8 cellular contexts compared by ENCODE assay signal in the genomic region with DNA sequence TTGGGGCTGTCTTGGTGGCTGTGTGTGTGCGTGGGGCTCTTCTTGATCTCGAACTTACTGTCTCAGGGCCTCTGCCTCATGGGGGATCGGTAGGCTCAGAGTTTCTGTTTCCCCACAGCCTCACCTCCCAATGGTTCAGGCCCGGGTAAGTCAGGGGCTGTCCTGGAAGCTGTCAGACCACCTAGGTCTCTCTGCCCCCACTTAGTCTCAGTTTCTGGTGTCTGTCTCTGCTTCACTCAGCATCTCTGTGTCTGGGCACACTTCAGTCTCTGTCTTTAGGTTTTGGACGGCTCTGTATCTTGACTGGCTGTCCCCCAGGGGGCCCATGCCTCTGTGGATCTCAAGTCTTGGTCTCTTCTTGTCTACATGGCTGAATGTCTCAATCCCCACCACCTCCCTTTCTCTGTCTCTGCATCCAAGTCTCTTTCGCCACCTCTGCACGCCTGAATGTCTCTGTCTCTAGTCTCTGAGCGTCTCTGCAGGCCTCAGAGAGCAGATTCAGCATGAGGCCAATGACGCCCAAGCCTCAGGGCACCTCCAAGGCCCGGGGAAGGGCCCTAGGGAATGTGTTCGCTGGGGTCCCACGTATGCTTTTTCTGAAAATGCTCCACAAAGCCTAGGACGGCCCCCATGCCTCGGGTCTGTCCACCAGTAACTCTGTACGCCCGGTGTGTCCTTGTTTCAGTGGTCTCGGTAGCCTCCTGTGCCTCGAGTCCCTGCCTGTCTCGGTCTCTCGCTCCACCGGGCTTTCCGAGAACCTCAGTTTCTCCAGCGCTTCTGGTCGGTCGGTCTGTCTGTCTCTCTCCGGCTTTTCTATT. TPM values are rescaled to one million over a fixed set of nuclear protein-coding genes. Genes with fewer than 3 reads are reported as not detected.
DNase-seq lines count a peak whose midpoint lies in the region; ATAC-seq and TF ChIP-seq lines count a peak whose summit lies in the region.

No MANE protein-coding gene starts in this region.

- H2AFZ ChIP-seq in OCI-LY3 (ENCODE audit: low read depth, low read length), result no peak overlapping the region

- no peaks in the 10 kb centered on the region for H3K27me3 ChIP-seq in OCI-LY3 (ENCODE audit: low read depth, low read length)

- H3K79me2 ChIP-seq in OCI-LY3 (ENCODE audit: low read length), result peaks cover 30% of the 10 kb centered on the region

- H3K9me3 ChIP-seq in OCI-LY3 (ENCODE audit: insufficient read depth, low read length), result no peaks in the 10 kb centered on the region

- no peaks in the 10 kb centered on the region for H4K20me1 ChIP-seq in OCI-LY3 (ENCODE audit: insufficient read depth, low read length)

- H3K4me1 ChIP-seq in OCI-LY3 (ENCODE audit: low read length), result peaks cover 16% of the 10 kb centered on the region

- H3K4me2 ChIP-seq in OCI-LY3 (ENCODE audit: low read length), result peak overlapping the region; percentile 89

- no peak for DNase-seq in coronary artery (ENCODE audit: low spot score)
- DNase-seq in myocyte (ENCODE audit: low read depth), result peak; percentile 40
- no peak for DNase-seq in GDM1 (lab: John Stamatoyannopoulos, UW)
- no peak for DNase-seq in DMS79 treated with DMSO at 0.1 percent for 48 hours (lab: John Stamatoyannopoulos, UW)

- no peaks in the 10 kb centered on the region for H3K36me3 ChIP-seq in OCI-LY3 (replicated peaks; ENCODE audit: low read depth, low read length)

- peak overlapping the region; percentile 88 for H3K9ac ChIP-seq in OCI-LY3 (ENCODE audit: low read length)

- TF ChIP-seq CTCF in GM12875 (IDR thresholded peaks at IDR 0.05; ENCODE audit: borderline replicate concordance, insufficient read depth, low read depth, low read length) (peak; percentile 16; the same call in 1 of the 2 replicates), OCI-LY3 (IDR thresholded peaks at IDR 0.05; ENCODE audit: low read depth, low read length) (no peak), coronary artery (IDR thresholded peaks at IDR 0.05) (no peak)

- ATAC-seq in HG03139 (IDR thresholded peaks at IDR 0.05; ENCODE audit: unreplicated experiment), result no peak
- no peak for ATAC-seq in GM18505 (IDR thresholded peaks at IDR 0.05; ENCODE audit: unreplicated experiment)

- H3K27ac ChIP-seq in OCI-LY3 (ENCODE audit: low read length) (peak overlapping the region; percentile 22; the same call in 1 of the 2 replicates), coronary artery (peak overlapping the region; percentile 80 to 97)

- H3K4me3 ChIP-seq in GM12875 (ENCODE audit: low read depth, low read length), result peak overlapping the region; percentile 66
- peak overlapping the region; percentile 93 for H3K4me3 ChIP-seq in OCI-LY3 (ENCODE audit: low read length)
- H3K4me3 ChIP-seq in coronary artery, result peak overlapping the region; percentile 98

- TF ChIP-seq POLR2A in GM18505 (IDR thresholded peaks at IDR 0.05; ENCODE audit: borderline replicate concordance, extremely low read depth, insufficient read depth, insufficient read length), result no peak

RNA-seq across cellular contexts. Expression of gene FHL3, which starts 0.8 kb away (rescaled TPM):
- total RNA-seq in myocyte, result 42.2 and 70.1 TPM in 2 replicates
- 73.2 TPM for polyA plus RNA-seq in myocyte (2012)

RNA-seq across cellular contexts. Expression of gene UTP11, which starts 8.0 kb away (rescaled TPM):
- total RNA-seq in myocyte, result 95.8 and 137 TPM in 2 replicates
- 25.9 TPM for polyA plus RNA-seq in myocyte (2012)

RNA-seq across cellular contexts. Expression of gene SF3A3, which starts 14.7 kb away (rescaled TPM):
- 43.2 and 50.2 TPM in 2 replicates for total RNA-seq in myocyte
- polyA plus RNA-seq in myocyte (2012), result 40.3 TPM

RNA-seq across cellular contexts. Expression of gene POU3F1, which starts 42.1 kb away (rescaled TPM):
- total RNA-seq in myocyte, result 0.21 and 0.52 TPM in 2 replicates
- 0.35 TPM for polyA plus RNA-seq in myocyte (2012)

RNA-seq across cellular contexts. Expression of gene INPP5B, which starts 57.6 kb away (rescaled TPM):
- 15.7 and 16.8 TPM in 2 replicates for total RNA-seq in myocyte
- 17.3 TPM for polyA plus RNA-seq in myocyte (2012)
